ENCODE assay signal across 11 cellular contexts in genomic region chr2:181281206-181281832, GRCh38.
DNase-seq lines count a peak whose midpoint lies in the region; ATAC-seq and TF ChIP-seq lines count a peak whose summit lies in the region.
"Had no signal": no experiment of that assay in that cellular context is flagged by ENCODE, and none has a peak within 500 bp of the region (broad histone marks: within the 10 kb centered on the region; RNA-seq: fewer than 3 reads in every experiment).

No MANE protein-coding gene starts in this region.

- WGBS in right lobe of liver (ENCODE audit: insufficient coverage, low coverage, low lambda C conversion rate, missing lambda C conversion rate), result 61% methylated on average over 2 of the region's 2 CpGs
- WGBS in adrenal gland, 4 donors, result 83 to 95% (median 85%) methylated on average over 2 of the region's 2 CpGs
- WGBS in right cardiac atrium, result 77% methylated on average over 2 of the region's 2 CpGs

- DNase-seq in DMS 273 treated with DMSO at 0.1 percent for 48 hours (lab: John Stamatoyannopoulos, UW), result peak; percentile 69
- peak; percentile 69 for DNase-seq in NCI-H2029 treated with DMSO at 0.1 percent for 48 hours (lab: John Stamatoyannopoulos, UW)
- peak; percentile 6 for DNase-seq in astrocyte of the cerebellum (ENCODE audit: low read depth)
- no peak for DNase-seq in right lobe of liver
- DNase-seq in adrenal gland, result no peak
- no peak for DNase-seq in globus pallidus (ENCODE audit: low spot score)
- DNase-seq in right cardiac atrium, result no peak
- DNase-seq: activated CD8-positive, alpha-beta memory T cell treated with anti-CD3 and anti-CD28 coated beads, Interleukin-2, amount 50 U/mL, for 48 hours; cortex of kidney; foreskin keratinocyte had no signal

- no peaks in the 10 kb centered on the region for H3K4me1 ChIP-seq in right lobe of liver
- no peaks in the 10 kb centered on the region for H3K4me1 ChIP-seq in adrenal gland (replicated peaks in 1 of 2)
- H3K4me1 ChIP-seq in right cardiac atrium (ENCODE audit: control insufficient read depth, insufficient read depth, low read length), result no peaks in the 10 kb centered on the region
- H3K4me1 ChIP-seq: foreskin keratinocyte had no signal

- H3K27ac ChIP-seq in right lobe of liver (no peak overlapping the region), adrenal gland (no peak overlapping the region), right cardiac atrium (ENCODE audit: low read length) (no peak overlapping the region)
- H3K27ac ChIP-seq: foreskin keratinocyte had no signal

- intact Hi-C loops in right lobe of liver (cut with DNase I) (no loop called here), adrenal gland (cut with DNase I) (no loop called here), right cardiac atrium (cut with DNase I) (no loop called here)

- ATAC-seq in GM18870 (IDR thresholded peaks at IDR 0.05; ENCODE audit: unreplicated experiment) (peak; percentile 52), right lobe of liver (no peak), right cardiac atrium (no peak)
- ATAC-seq: foreskin keratinocyte had no signal

- H3K36me3 ChIP-seq in right lobe of liver, result no peaks in the 10 kb centered on the region
- H3K36me3 ChIP-seq in adrenal gland (replicated peaks in 1 of 2), result no peaks in the 10 kb centered on the region

- in situ Hi-C loops in astrocyte of the cerebellum (cut with HindIII; ENCODE audit: low sequenced_read_pairs), result no loop called here

- no peak for TF ChIP-seq CTCF in astrocyte of the cerebellum (IDR thresholded peaks at IDR 0.05; ENCODE audit: low read depth, low read length, missing control alignments)
- TF ChIP-seq CTCF in right lobe of liver (IDR thresholded peaks at IDR 0.05), result no peak
- TF ChIP-seq CTCF in adrenal gland (IDR thresholded peaks at IDR 0.05), result no peak

- H3K4me3 ChIP-seq in astrocyte of the cerebellum (ENCODE audit: low read depth, low read length) (no peak overlapping the region), right lobe of liver (no peak overlapping the region), adrenal gland (no peak overlapping the region), right cardiac atrium (ENCODE audit: low read length) (no peak overlapping the region)

- H3K9me3 ChIP-seq in right lobe of liver (no peaks in the 10 kb centered on the region), adrenal gland (replicated peaks in 1 of 3) (no peaks in the 10 kb centered on the region), right cardiac atrium (ENCODE audit: control insufficient read depth, low read length) (no peaks in the 10 kb centered on the region)

- TF ChIP-seq POLR2A in right lobe of liver (IDR thresholded peaks at IDR 0.05) (no peak), adrenal gland (IDR thresholded peaks at IDR 0.05) (no peak)

- H3K27me3 ChIP-seq in right lobe of liver (no peaks in the 10 kb centered on the region), adrenal gland (no peaks in the 10 kb centered on the region), right cardiac atrium (ENCODE audit: control insufficient read depth, insufficient read depth) (no peaks in the 10 kb centered on the region)
- H3K27me3 ChIP-seq: foreskin keratinocyte had no signal

Comparison
In these comparisons a context has a peak if more than half of its experiments do, and no peak if none do; other contexts are left out.
1. DNase-seq: peak in DMS 273 treated with DMSO at 0.1 percent for 48 hours (single experiment), NCI-H2029 treated with DMSO at 0.1 percent for 48 hours (single experiment) and astrocyte of the cerebellum (single experiment); none in right lobe of liver (0 of 3), adrenal gland (0 of 7), globus pallidus (single experiment) and right cardiac atrium (0 of 3).